20 cellular contexts compared by ENCODE assay signal in genomic region chr3:69913422-69913821, GRCh38.
"Had no signal": no experiment of that assay in that cellular context is flagged by ENCODE, and none has a peak within 500 bp of the region (broad histone marks: within the 10 kb centered on the region; RNA-seq: fewer than 3 reads in every experiment).

No MANE protein-coding gene starts in this region.

- H3K4me1 ChIP-seq: colonic mucosa, esophagus squamous epithelium, lower lobe of right lung had no signal

- ATAC-seq: effector memory CD8-positive, alpha-beta T cell; esophagus mucosa; gastrocnemius medialis; left colon; left lobe of liver; lower lobe of right lung; mucosa of descending colon had no signal

- H3K9me3 ChIP-seq: colonic mucosa, gastrocnemius medialis had no signal

- H3K27ac ChIP-seq: colonic mucosa, esophagus squamous epithelium, gastrocnemius medialis, heart right ventricle, left ventricle myocardium inferior, lower lobe of right lung had no signal

- DNase-seq: colonic mucosa; cortex of kidney; effector CD8-positive, alpha-beta T cell; effector memory CD8-positive, alpha-beta T cell; erythroblast; esophagus squamous epithelium; foreskin fibroblast; foreskin melanocyte; gastrocnemius medialis; glutamatergic neuron; heart right ventricle; hippocampal formation; left colon; left ventricle myocardium inferior; lower lobe of right lung; mesenchymal stem cell; mucosa of descending colon; naive B cell had no signal

- H3K4me3 ChIP-seq: colonic mucosa, esophagus squamous epithelium, gastrocnemius medialis, heart right ventricle, left ventricle myocardium inferior, lower lobe of right lung, mucosa of descending colon had no signal

- H3K27me3 ChIP-seq: colonic mucosa, esophagus squamous epithelium, gastrocnemius medialis, heart right ventricle had no signal

- H3K36me3 ChIP-seq: colonic mucosa, esophagus squamous epithelium, gastrocnemius medialis, left ventricle myocardium inferior, lower lobe of right lung had no signal
